ENCODE assay signal across 18 cellular contexts in genomic region chr3:186940965-186941364, GRCh38. TPM values are rescaled to one million over a fixed set of nuclear protein-coding genes. Genes with fewer than 3 reads are reported as not detected.
A peak's percentile ranks its signal among the peaks of the same experiment; 100 is the strongest.
DNase-seq lines count a peak whose midpoint lies in the region; ATAC-seq and TF ChIP-seq lines count a peak whose summit lies in the region.
"Had no signal": no experiment of that assay in that cellular context is flagged by ENCODE, and none has a peak within 500 bp of the region (broad histone marks: within the 10 kb centered on the region; RNA-seq: fewer than 3 reads in every experiment).

No MANE protein-coding gene starts in this region.

- DNase-seq in NCI-H510A treated with DMSO at 0.1 percent for 48 hours (lab: John Stamatoyannopoulos, UW) (peak; percentile 6), NCI-H510A (lab: John Stamatoyannopoulos, UW) (no peak), heart left ventricle (peak in 4 of 5 donors; percentile 64 to 87 (median 74)), uterus (peak; percentile 43 to 48), glomerular visceral epithelial cell (ENCODE audit: extremely low spot score) (no peak), SJCRH30 (no peak)
- DNase-seq: 8988T; activated CD4-positive, alpha-beta memory T cell treated with anti-CD3 and anti-CD28 coated beads, Interleukin-2, amount 10 ng/mL, durations not matched to agents 7 days and 5 days; activated naive CD4-positive, alpha-beta T cell; mucosa of descending colon; NCI-H146; RPMI8226; stimulated activated naive CD8-positive, alpha-beta T cell treated with anti-CD3 and anti-CD28 coated beads, Interleukin-15, amount 100 ng/mL, for 72 hours had no signal

- H3K4me3 ChIP-seq in heart left ventricle: no peak overlapping the region
- no peak overlapping the region for H3K4me3 ChIP-seq in uterus
- H3K4me3 ChIP-seq in SJCRH30: no peak overlapping the region
- H3K4me3 ChIP-seq: mucosa of descending colon had no signal

- peaks cover 43% of the 10 kb centered on the region for H3K36me3 Mint-ChIP-seq in nephron (ENCODE audit: low read depth)

- 8 to 15% (median 9%) methylated on average over 4 of the region's 4 CpGs for WGBS in heart left ventricle, 4 donors

- intact Hi-C loops in heart left ventricle (cut with DNase I): loop anchor here in 1 of 10 donors (5.0 kb wide), 1 partner anchor 36 kb away; no protein-coding TSS in a partner anchor
- intact Hi-C loops in uterus (cut with DNase I; ENCODE audit: low total_unique reads): no loop called here

- H3K9me3 Mint-ChIP-seq in nephron: no peaks in the 10 kb centered on the region
- H3K9me3 Mint-ChIP-seq: activated CD4-positive, alpha-beta memory T cell treated with anti-CD3 and anti-CD28 coated beads, Interleukin-2, amount 10 ng/mL, durations not matched to agents 7 days and 5 days; stimulated activated naive CD8-positive, alpha-beta T cell treated with anti-CD3 and anti-CD28 coated beads, Interleukin-15, amount 100 ng/mL, for 72 hours; T-helper 2 cell treated with Interferon-gamma antibody and Interleukin-4, amounts not matched to agents 5 μg/mL and 100 μg/mL, for 36 hours had no signal

- no peaks in the 10 kb centered on the region for H3K27me3 Mint-ChIP-seq in nephron (ENCODE audit: low read depth)
- H3K27me3 Mint-ChIP-seq: activated CD4-positive, alpha-beta memory T cell treated with anti-CD3 and anti-CD28 coated beads, Interleukin-2, amount 10 ng/mL, durations not matched to agents 7 days and 5 days; stimulated activated naive CD8-positive, alpha-beta T cell treated with anti-CD3 and anti-CD28 coated beads, Interleukin-15, amount 100 ng/mL, for 72 hours had no signal

- no peak for TF ChIP-seq CTCF in heart left ventricle (IDR thresholded peaks at IDR 0.05)
- no peak for TF ChIP-seq CTCF in nephron (IDR thresholded peaks at IDR 0.05; ENCODE audit: unreplicated experiment in 3 of 3)
- no peak for TF ChIP-seq CTCF in uterus (IDR thresholded peaks at IDR 0.05)

- ATAC-seq in heart left ventricle: peak; percentile 77 to 89 (median 87)
- ATAC-seq in GM18861 (IDR thresholded peaks at IDR 0.05; ENCODE audit: unreplicated experiment): no peak
- ATAC-seq: stimulated activated naive CD8-positive, alpha-beta T cell treated with anti-CD3 and anti-CD28 coated beads, Interleukin-15, amount 100 ng/mL, for 72 hours had no signal

- H3K4me1 Mint-ChIP-seq in nephron: peaks cover 9% of the 10 kb centered on the region

- peak overlapping the region in 2 of 3 experiments; percentile 43 to 82 for H3K27ac Mint-ChIP-seq in nephron
- H3K27ac Mint-ChIP-seq: activated CD4-positive, alpha-beta memory T cell treated with anti-CD3 and anti-CD28 coated beads, Interleukin-2, amount 10 ng/mL, durations not matched to agents 7 days and 5 days; stimulated activated naive CD8-positive, alpha-beta T cell treated with anti-CD3 and anti-CD28 coated beads, Interleukin-15, amount 100 ng/mL, for 72 hours; T-helper 2 cell treated with Interferon-gamma antibody and Interleukin-4, amounts not matched to agents 5 μg/mL and 100 μg/mL, for 36 hours had no signal

- H3K9me3 ChIP-seq in heart left ventricle (no peaks in the 10 kb centered on the region), uterus (no peaks in the 10 kb centered on the region), SJCRH30 (replicated peaks) (no peaks in the 10 kb centered on the region)
- H3K9me3 ChIP-seq: mucosa of descending colon had no signal

- H3K27ac ChIP-seq in heart left ventricle: peak overlapping the region; percentile 67 to 92 (median 80)
- H3K27ac ChIP-seq in uterus: peak overlapping the region; percentile 57 to 79
- no peak overlapping the region for H3K27ac ChIP-seq in SJCRH30
- H3K27ac ChIP-seq: epithelial cell of prostate, KMS-11 had no signal

- peaks cover 0 to 28% (median 11%) of the 10 kb centered on the region in 9 donors for H3K36me3 ChIP-seq in heart left ventricle
- H3K36me3 ChIP-seq in uterus: no peaks in the 10 kb centered on the region
- no peaks in the 10 kb centered on the region for H3K36me3 ChIP-seq in SJCRH30

- peak in 1 of 2 donors; percentile 46 for TF ChIP-seq POLR2A in heart left ventricle (IDR thresholded peaks at IDR 0.05)
- no peak for TF ChIP-seq POLR2A in uterus (IDR thresholded peaks at IDR 0.05)

- peaks cover 2 to 71% (median 45%) of the 10 kb centered on the region in 12 donors for H3K4me1 ChIP-seq in heart left ventricle
- no peaks in the 10 kb centered on the region for H3K4me1 ChIP-seq in uterus
- peaks cover 3% of the 10 kb centered on the region; the same call in 1 of the 2 replicates for H3K4me1 ChIP-seq in SJCRH30

- no peaks in the 10 kb centered on the region for H3K27me3 ChIP-seq in heart left ventricle
- H3K27me3 ChIP-seq in uterus: no peaks in the 10 kb centered on the region
- H3K27me3 ChIP-seq in SJCRH30: no peaks in the 10 kb centered on the region

- H3K4me3 Mint-ChIP-seq in nephron: no peak overlapping the region
- H3K4me3 Mint-ChIP-seq: activated CD4-positive, alpha-beta memory T cell treated with anti-CD3 and anti-CD28 coated beads, Interleukin-2, amount 10 ng/mL, durations not matched to agents 7 days and 5 days; stimulated activated naive CD8-positive, alpha-beta T cell treated with anti-CD3 and anti-CD28 coated beads, Interleukin-15, amount 100 ng/mL, for 72 hours; T-helper 2 cell treated with Interferon-gamma antibody and Interleukin-4, amounts not matched to agents 5 μg/mL and 100 μg/mL, for 36 hours had no signal

RNA-seq across cellular contexts. Expression of gene ST6GAL1, which starts 10.6 kb away (rescaled TPM):
- total RNA-seq in heart left ventricle (100 to 1,000 TPM in 1 of 9 donors, 10 to 100 TPM in 8; 56.2 to 120 (median 72.5) TPM), uterus (100 to 1,000 TPM in 1 of 4 donors, 10 to 100 TPM in 3; 32.6 to 107 (median 57.1) TPM)
- 10 to 100 TPM; 19.4 to 69.9 TPM for polyA plus RNA-seq in heart left ventricle
- 2.3 TPM in 2 replicates for total RNA-seq in SJCRH30 (2014; rRNA removed; shearing (Covaris generic))

Comparison
In these comparisons a context has a peak if more than half of its experiments do, and no peak if none do; other contexts are left out.
1. DNase-seq: peak in NCI-H510A treated with DMSO at 0.1 percent for 48 hours (single experiment), heart left ventricle (4 of 5) and uterus (2 of 2); none in NCI-H510A (single experiment), glomerular visceral epithelial cell (single experiment) and SJCRH30 (0 of 2).
2. RNA of gene ST6GAL1, which starts 10.6 kb away (total RNA-seq): 32.6 to 107 TPM in uterus and 56.2 to 120 TPM in heart left ventricle; 2.3 TPM in SJCRH30; every median in the first group is over 10 times any median in the second.